14 cellular contexts compared by ENCODE assay signal in the genomic region with DNA sequence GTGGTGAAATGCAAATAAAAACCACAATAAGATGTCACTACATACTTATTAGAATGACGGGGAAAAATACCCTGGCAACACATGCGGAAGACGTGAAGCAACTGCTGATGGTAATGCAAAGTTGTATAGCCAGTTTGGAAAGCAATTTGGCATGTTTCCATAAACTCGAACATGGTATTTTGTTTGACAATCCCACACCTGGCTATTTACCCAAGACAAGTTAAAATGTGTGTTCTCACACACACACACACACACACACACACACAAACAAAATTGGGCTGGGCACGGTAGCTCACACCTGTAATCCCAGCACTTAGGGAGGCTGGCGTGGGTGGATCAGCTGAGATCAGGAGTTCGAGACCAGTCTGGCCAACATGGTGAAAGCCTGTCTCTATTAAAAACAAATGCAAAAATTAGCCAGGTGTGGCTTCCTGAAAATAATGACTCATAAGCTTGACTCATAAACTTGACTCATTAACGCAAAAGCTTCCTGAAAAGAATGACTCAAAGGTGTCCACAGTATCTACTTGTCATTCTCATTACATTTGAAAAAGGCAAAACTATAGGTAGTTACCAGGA.
DNase-seq lines count a peak whose midpoint lies in the region; ATAC-seq lines count a peak whose summit lies in the region.
"Had no signal": no experiment of that assay in that cellular context is flagged by ENCODE, and none has a peak within 500 bp of the region (broad histone marks: within the 10 kb centered on the region; RNA-seq: fewer than 3 reads in every experiment).

No MANE protein-coding gene starts in this region.

- no peaks in the 10 kb centered on the region for H3K36me3 ChIP-seq in trophoblast cell (ENCODE audit: control insufficient read depth in 1 of 2, insufficient read depth in 2 of 2, low read length in 2 of 2)
- H3K36me3 ChIP-seq: ovary had no signal

- no peak overlapping the region for H3K4me2 ChIP-seq in trophoblast cell (ENCODE audit: low read length)

- no peak for ATAC-seq in HG03457 (IDR thresholded peaks at IDR 0.05; ENCODE audit: unreplicated experiment)
- ATAC-seq: activated CD8-positive, alpha-beta T cell treated with anti-CD3 and anti-CD28 coated beads for 36 hours; T-helper 17 cell had no signal

- WGBS in trophoblast cell (ENCODE audit: extremely low coverage, insufficient coverage, insufficient read length), result no CpG with 5 or more reads among the region's 8 CpGs

- no peak overlapping the region for H3K23ac ChIP-seq in trophoblast cell (ENCODE audit: low read length)

- H3K27ac ChIP-seq in trophoblast cell (ENCODE audit: low read depth, low read length), result no peak overlapping the region
- H3K27ac ChIP-seq: ovary had no signal

- H3K4me3 ChIP-seq in trophoblast cell (ENCODE audit: low read depth, low read length), result no peak overlapping the region
- H3K4me3 ChIP-seq: ovary had no signal

- no peak overlapping the region for H2AK5ac ChIP-seq in trophoblast cell (ENCODE audit: low read length)

- no peaks in the 10 kb centered on the region for H3K79me1 ChIP-seq in trophoblast cell (ENCODE audit: low read length)

- no peak overlapping the region for H3K14ac ChIP-seq in trophoblast cell (ENCODE audit: low read length)

- no peak overlapping the region for H4K8ac ChIP-seq in trophoblast cell (ENCODE audit: low read depth, low read length)

- no peaks in the 10 kb centered on the region for H3K4me1 ChIP-seq in trophoblast cell (ENCODE audit: control insufficient read depth in 1 of 2, insufficient read depth in 2 of 2, low read length in 2 of 2)

- H4K12ac ChIP-seq in trophoblast cell (ENCODE audit: low read depth, low read length), result no peak overlapping the region

- H2AFZ ChIP-seq in trophoblast cell (ENCODE audit: insufficient read depth, low read length, poor library complexity), result no peak overlapping the region

- H3K4ac ChIP-seq in trophoblast cell (ENCODE audit: low read depth, low read length), result no peak overlapping the region

- H3K9ac ChIP-seq in trophoblast cell (ENCODE audit: low read length), result no peak overlapping the region

- H3K27me3 ChIP-seq in trophoblast cell (ENCODE audit: insufficient read depth, low read length), result no peaks in the 10 kb centered on the region

- H2BK5ac ChIP-seq in trophoblast cell (ENCODE audit: low read depth, low read length, poor library complexity), result no peak overlapping the region

- DNase-seq in NCI-H2081 (lab: John Stamatoyannopoulos, UW) (peak; percentile 47 to 75), NCI-H2081 treated with DMSO at 0.1 percent for 48 hours (lab: John Stamatoyannopoulos, UW) (no peak), NCI-H226 (peak; percentile 52), astrocyte of the hippocampus (ENCODE audit: low read depth, low spot score) (peak; percentile 6), trophoblast cell (peak; percentile 64 to 95), C1 segment of cervical spinal cord (lab: John Stamatoyannopoulos, UW) (no peak)
- no peak for DNase-seq in activated CD4-positive, alpha-beta T cell treated with anti-CD3 and anti-CD28 coated beads for 1 hour
- DNase-seq: activated CD8-positive, alpha-beta T cell treated with anti-CD3 and anti-CD28 coated beads for 36 hours; central memory CD4-positive, alpha-beta T cell; NCI-H1105; ovary; stimulated activated CD4-positive, alpha-beta T cell treated with anti-CD3 and anti-CD28 coated beads, Interleukin-15, amount 100 ng/mL, for 24 hours; T-helper 17 cell had no signal

- no peak overlapping the region for H2BK120ac ChIP-seq in trophoblast cell (ENCODE audit: insufficient read depth, low read length, poor library complexity)

- H2BK12ac ChIP-seq in trophoblast cell (ENCODE audit: low read length), result no peak overlapping the region

- H3K18ac ChIP-seq in trophoblast cell (ENCODE audit: low read length), result no peak overlapping the region

- H3K79me2 ChIP-seq in trophoblast cell (ENCODE audit: control insufficient read depth, insufficient read depth, low read length, poor library complexity), result no peaks in the 10 kb centered on the region

- H3K9me3 ChIP-seq in trophoblast cell (ENCODE audit: insufficient read depth, low read depth, low read length), result no peaks in the 10 kb centered on the region
- H3K9me3 ChIP-seq: ovary had no signal

- no peak overlapping the region for H4K91ac ChIP-seq in trophoblast cell (ENCODE audit: low read depth, low read length)

Comparison
In these comparisons a context has a peak if more than half of its experiments do, and no peak if none do; other contexts are left out.
1. DNase-seq: peak in NCI-H2081 (2 of 2), NCI-H226 (single experiment), astrocyte of the hippocampus (single experiment) and trophoblast cell (2 of 2); none in NCI-H2081 treated with DMSO at 0.1 percent for 48 hours (single experiment), C1 segment of cervical spinal cord (0 of 14) and activated CD4-positive, alpha-beta T cell treated with anti-CD3 and anti-CD28 coated beads for 1 hour (single experiment).